In the genomic region with DNA sequence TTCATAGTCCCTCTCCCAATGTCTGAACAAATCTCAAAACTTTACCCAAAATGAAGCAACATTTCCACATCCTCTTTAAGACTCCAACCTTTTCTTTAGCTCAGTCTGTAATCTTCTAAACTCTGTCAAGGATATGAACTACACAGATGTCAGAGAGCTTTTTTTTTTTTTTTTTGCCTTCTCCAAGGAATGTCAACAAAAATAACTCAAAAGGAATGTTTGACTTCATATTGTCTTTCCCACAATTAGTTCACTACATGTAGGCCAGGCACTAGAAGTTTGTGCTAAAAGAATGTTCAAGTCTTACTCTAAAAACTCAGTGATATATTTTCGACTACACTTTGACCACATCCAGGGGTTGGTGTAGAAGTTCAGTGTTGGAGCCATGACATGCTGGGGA, we compare ENCODE assay signal across 20 cellular contexts. TPM values are rescaled to one million over a fixed set of nuclear protein-coding genes. Genes with fewer than 3 reads are reported as not detected.
DNase-seq lines count a peak whose midpoint lies in the region; ATAC-seq, FAIRE-seq and TF ChIP-seq lines count a peak whose summit lies in the region.
"Had no signal": no experiment of that assay in that cellular context is flagged by ENCODE, and none has a peak within 500 bp of the region (broad histone marks: within the 10 kb centered on the region; RNA-seq: fewer than 3 reads in every experiment).

No MANE protein-coding gene starts in this region.

- H3K4me2 ChIP-seq in GM23248 (ENCODE audit: unreplicated experiment), result peak overlapping the region; percentile 43
- H3K4me2 ChIP-seq in hepatocyte, result no peak overlapping the region
- H3K4me2 ChIP-seq: KMS-11, PC-9 had no signal

- WGBS in GM23248 (ENCODE audit: low coverage in 1 of 2, low lambda C conversion rate in 2 of 2, missing lambda C conversion rate in 2 of 2), 2 experiments, result 28 to 47% methylated on average over 1 of the region's 1 CpG
- 90% methylated on average over 1 of the region's 1 CpG for WGBS in hepatocyte (ENCODE audit: low lambda C conversion rate, missing lambda C conversion rate)

- H2AFZ ChIP-seq in GM23248, result no peak overlapping the region; the same call in 1 of the 2 replicates
- no peak overlapping the region for H2AFZ ChIP-seq in hepatocyte
- H2AFZ ChIP-seq: PC-9 had no signal

- no peak for ATAC-seq in GM21381 (IDR thresholded peaks at IDR 0.05; ENCODE audit: unreplicated experiment)
- ATAC-seq: CD8-positive, alpha-beta T cell; gastroesophageal sphincter; natural killer cell treated with Interleukin-12 subunit alpha and Interleukin-12 subunit beta and Interleukin-15 and Interleukin-18, amount 100 ng/mL, for 72 hours had no signal

- intact Hi-C loops in head of caudate nucleus (cut with DNase I), result no loop called here

- H3F3A ChIP-seq in GM23248 (ENCODE audit: insufficient read depth), result peaks cover 27% of the 10 kb centered on the region

- no peak for FAIRE-seq in frontal cortex (lab: Jason Lieb, UNC)
- FAIRE-seq: G401.6 had no signal

- DNase-seq in GM23248 (peak; percentile 62), cardiac fibroblast (ENCODE audit: low read depth in 2 of 2) (peak; percentile 47 to 54), hepatocyte (ENCODE audit: low spot score) (no peak), skeletal muscle cell (ENCODE audit: low read depth) (peak; percentile 25), head of caudate nucleus (no peak), frontal cortex (ENCODE audit: low spot score in 2 of 2) (no peak), NCI-H187 (lab: John Stamatoyannopoulos, UW) (no peak)
- DNase-seq: activated B cell treated with CpG ODN at 0.5 μM for 24 hours; activated CD8-positive, alpha-beta memory T cell treated with anti-CD3 and anti-CD28 coated beads, Interleukin-2, amount 50 U/mL, for 4 hours; activated naive CD4-positive, alpha-beta T cell treated with anti-CD3 and anti-CD28 coated beads, Interleukin-2, amount 50 U/mL, for 16 hours; CD8-positive, alpha-beta T cell; GOT3; NCI-H524 treated with DMSO at 0.1 percent for 48 hours; PC-9; SW 1271 had no signal

- H3K4me1 ChIP-seq in GM23248 (ENCODE audit: insufficient read depth) (peaks cover 24% of the 10 kb centered on the region), hepatocyte (ENCODE audit: insufficient read depth) (peaks cover 6% of the 10 kb centered on the region)

- H3K9me2 ChIP-seq in GM23248 (ENCODE audit: insufficient read depth) (no peaks in the 10 kb centered on the region), hepatocyte (replicated peaks; ENCODE audit: insufficient read depth) (no peaks in the 10 kb centered on the region)

- H3K9ac ChIP-seq in GM23248, result no peak overlapping the region
- H3K9ac ChIP-seq: KMS-11 had no signal

- H3K27me3 ChIP-seq in GM23248 (replicated peaks; ENCODE audit: insufficient read depth) (no peaks in the 10 kb centered on the region), hepatocyte (no peaks in the 10 kb centered on the region)
- H3K27me3 ChIP-seq: gastroesophageal sphincter had no signal

- H3K79me2 ChIP-seq in GM23248 (ENCODE audit: insufficient read depth) (no peaks in the 10 kb centered on the region), hepatocyte (no peaks in the 10 kb centered on the region)

- no peaks in the 10 kb centered on the region for H3K9me3 ChIP-seq in GM23248 (ENCODE audit: low read depth)
- no peaks in the 10 kb centered on the region for H3K9me3 ChIP-seq in hepatocyte (ENCODE audit: low read depth)
- H3K9me3 ChIP-seq: gastroesophageal sphincter had no signal

- no peaks in the 10 kb centered on the region for H3K36me3 ChIP-seq in GM23248 (ENCODE audit: low read depth)
- no peaks in the 10 kb centered on the region for H3K36me3 ChIP-seq in hepatocyte (replicated peaks; ENCODE audit: insufficient read depth, low read depth)

- no peaks in the 10 kb centered on the region for H4K20me1 ChIP-seq in GM23248 (ENCODE audit: insufficient read depth)
- H4K20me1 ChIP-seq in hepatocyte (ENCODE audit: insufficient read depth, poor library complexity, severe bottlenecking), result no peaks in the 10 kb centered on the region

- TF ChIP-seq CTCF in cardiac fibroblast (IDR thresholded peaks at IDR 0.05; ENCODE audit: low read depth, low read length) (no peak), hepatocyte (IDR thresholded peaks at IDR 0.05; ENCODE audit: poor library complexity) (no peak)

- H3K27ac ChIP-seq in GM23248, result peak overlapping the region; percentile 45
- peak overlapping the region; percentile 62 for H3K27ac ChIP-seq in hepatocyte
- H3K27ac ChIP-seq: KMS-11, PC-9 had no signal

- no peak overlapping the region for H3K4me3 ChIP-seq in GM23248
- H3K4me3 ChIP-seq in cardiac fibroblast (replicated peaks in 1 of 2; ENCODE audit: low read depth in 2 of 2, low read length in 2 of 2), result no peak overlapping the region
- no peak overlapping the region for H3K4me3 ChIP-seq in hepatocyte
- no peak overlapping the region for H3K4me3 ChIP-seq in skeletal muscle cell (ENCODE audit: low read depth, low read length)
- H3K4me3 ChIP-seq: gastroesophageal sphincter, PC-9 had no signal

- in situ Hi-C loops in GM23248 (cut with MboI), result no loop called here

RNA-seq across cellular contexts. Expression of a gene that starts 37.1 kb away (rescaled TPM):
- total RNA-seq in GM23248 (2014; rRNA removed; shearing (Covaris generic)), result 1.3 and 1.5 TPM in 2 replicates
- polyA plus RNA-seq in GM23248 (2016; fragmentation: Nextera tagmentation; extraction: Ambion mirVana), result 0.68 and 0.75 TPM in 2 replicates
- total RNA-seq in hepatocyte, result 116 and 145 TPM in 2 replicates
- polyA plus RNA-seq in hepatocyte, result 56.9 and 64.3 TPM in 2 replicates
- 24.1 TPM for total RNA-seq in frontal cortex
- total RNA-seq: activated B cell treated with CpG ODN at 0.5 μM for 24 hours; CD8-positive, alpha-beta T cell; natural killer cell treated with Interleukin-12 subunit alpha and Interleukin-12 subunit beta and Interleukin-15 and Interleukin-18, amount 100 ng/mL, for 72 hours had no signal

Comparison
In these comparisons a context has a peak if more than half of its experiments do, and no peak if none do; other contexts are left out.
1. DNase-seq: peak in GM23248 (single experiment), cardiac fibroblast (2 of 2) and skeletal muscle cell (single experiment); none in hepatocyte (single experiment), head of caudate nucleus (0 of 42), frontal cortex (0 of 2) and NCI-H187 (0 of 2).